In the genomic region with DNA sequence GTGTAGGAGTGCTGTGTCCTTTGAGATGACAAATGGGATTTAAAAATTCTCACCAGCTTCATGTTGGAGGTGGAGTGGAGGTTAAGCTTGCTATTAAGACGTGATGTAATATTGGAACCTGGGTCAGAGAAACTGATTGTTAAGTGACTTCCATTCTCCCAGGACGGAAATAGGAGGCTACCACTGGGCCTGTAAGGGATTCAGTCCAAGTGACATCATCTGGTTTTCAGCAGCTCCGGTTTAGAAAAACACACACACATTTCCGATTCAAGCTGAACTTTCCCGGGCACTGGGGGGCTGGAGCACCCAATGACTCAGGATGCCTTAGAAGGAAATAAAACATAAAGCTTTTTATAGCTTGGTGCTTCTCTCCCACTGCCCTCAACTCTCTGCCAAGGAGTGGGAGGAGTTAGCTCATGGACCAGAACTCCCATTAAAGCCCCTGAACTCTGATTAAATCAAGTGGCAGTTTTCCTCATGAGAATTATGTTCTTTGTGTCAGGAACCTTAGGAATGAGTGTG, we compare ENCODE assay signal across 8 cellular contexts. TPM values are rescaled to one million over a fixed set of nuclear protein-coding genes. Genes with fewer than 3 reads are reported as not detected.
A peak's percentile ranks its signal among the peaks of the same experiment; 100 is the strongest.
DNase-seq lines count a peak whose midpoint lies in the region; ATAC-seq and TF ChIP-seq lines count a peak whose summit lies in the region.

No MANE protein-coding gene starts in this region.

- peaks cover 9% of the 10 kb centered on the region for H3K27me3 Mint-ChIP-seq in nephron progenitor cell (ENCODE audit: low read depth, poor library complexity)

- H3K9me3 Mint-ChIP-seq in nephron progenitor cell = peaks cover 4% of the 10 kb centered on the region

- H3K4me1 Mint-ChIP-seq in nephron progenitor cell = peaks cover 43% of the 10 kb centered on the region

- no peak overlapping the region for H3K4me3 Mint-ChIP-seq in nephron progenitor cell

- ATAC-seq in esophagus mucosa (peak; percentile 67), GM18868 (IDR thresholded peaks at IDR 0.05; ENCODE audit: unreplicated experiment) (no peak), HG02759 (IDR thresholded peaks at IDR 0.05; ENCODE audit: unreplicated experiment) (no peak), GM21360 (IDR thresholded peaks at IDR 0.05; ENCODE audit: unreplicated experiment) (no peak)

- DNase-seq in Ammon's horn (ENCODE audit: low spot score) (peak; percentile 63), NCI-H446 (lab: John Stamatoyannopoulos, UW) (peak; percentile 70 to 79), nephron progenitor cell (no peak), NOMO-1 treated with DMSO at 0.1 percent for 48 hours (lab: John Stamatoyannopoulos, UW; ENCODE audit: unreplicated experiment) (no peak)

- peaks cover 17% of the 10 kb centered on the region for H3K36me3 Mint-ChIP-seq in nephron progenitor cell (ENCODE audit: low read depth)

- H3K27ac Mint-ChIP-seq in nephron progenitor cell = peak overlapping the region; percentile 32

- TF ChIP-seq CTCF in nephron progenitor cell (IDR thresholded peaks at IDR 0.05) = no peak

RNA-seq across cellular contexts. Expression of a gene that starts 12.4 kb away (rescaled TPM):
- 420 TPM for total RNA-seq in esophagus mucosa

Comparison
In these comparisons a context has a peak if more than half of its experiments do, and no peak if none do; other contexts are left out.
1. DNase-seq: peak in Ammon's horn (single experiment) and NCI-H446 (2 of 2); none in nephron progenitor cell (single experiment) and NOMO-1 treated with DMSO at 0.1 percent for 48 hours (single experiment).